ENCODE assay signal across 9 cellular contexts in genomic region chr2:170524828-170525565, GRCh38.
A peak's percentile ranks its signal among the peaks of the same experiment; 100 is the strongest.
DNase-seq lines count a peak whose midpoint lies in the region; ATAC-seq and TF ChIP-seq lines count a peak whose summit lies in the region.
"Had no signal": no experiment of that assay in that cellular context is flagged by ENCODE, and none has a peak within 500 bp of the region (broad histone marks: within the 10 kb centered on the region; RNA-seq: fewer than 3 reads in every experiment).

No MANE protein-coding gene starts in this region.

- peaks cover 17% of the 10 kb centered on the region for H3K4me1 Mint-ChIP-seq in brain
- H3K4me1 Mint-ChIP-seq in T-cell = no peaks in the 10 kb centered on the region
- H3K4me1 Mint-ChIP-seq in CD4-positive, alpha-beta T cell (ENCODE audit: low read depth) = no peaks in the 10 kb centered on the region

- H3K9ac ChIP-seq in stomach smooth muscle (ENCODE audit: low read length in 2 of 2) = no peak overlapping the region

- H3K27me3 ChIP-seq in stomach smooth muscle (ENCODE audit: control insufficient read depth in 1 of 2, insufficient read depth in 2 of 2, low read length in 2 of 2) (no peaks in the 10 kb centered on the region), aorta (ENCODE audit: control insufficient read depth in 1 of 2, insufficient read depth in 2 of 2, low read length in 1 of 2) (no peaks in the 10 kb centered on the region)
- no peaks in the 10 kb centered on the region for H3K27me3 ChIP-seq in CD4-positive, alpha-beta T cell (ENCODE audit: control insufficient read depth, insufficient read depth, low read length)

- DNase-seq in T-cell (no peak), aorta (no peak)
- no peak for DNase-seq in CD4-positive, alpha-beta T cell
- DNase-seq in effector CD4-positive, alpha-beta T cell = no peak

- TF ChIP-seq CTCF in brain (conservative IDR thresholded peaks at IDR 0.05) = no peak
- TF ChIP-seq CTCF in CD4-positive, alpha-beta T cell (IDR thresholded peaks at IDR 0.05) = no peak

- no peaks in the 10 kb centered on the region for H3K9me3 ChIP-seq in stomach smooth muscle (ENCODE audit: control insufficient read depth in 2 of 2, low read length in 2 of 2)
- H3K9me3 ChIP-seq in CD4-positive, alpha-beta T cell (ENCODE audit: control insufficient read depth, low read length) = no peaks in the 10 kb centered on the region
- H3K9me3 ChIP-seq in aorta (ENCODE audit: control insufficient read depth, low read length) = no peaks in the 10 kb centered on the region

- peaks cover 17% of the 10 kb centered on the region for H3K4me1 ChIP-seq in stomach smooth muscle (ENCODE audit: control insufficient read depth, insufficient read depth, low read length)
- H3K4me1 ChIP-seq in aorta (ENCODE audit: control insufficient read depth in 1 of 2, insufficient read depth in 2 of 2, low read length in 2 of 2) = peaks cover 3 to 12% of the 10 kb centered on the region in 2 donors

- H3K4me3 ChIP-seq in stomach smooth muscle (ENCODE audit: low read length in 2 of 2) = no peak overlapping the region
- no peak overlapping the region for H3K4me3 ChIP-seq in aorta (ENCODE audit: low read length in 2 of 2)

- H3K27ac Mint-ChIP-seq in brain (peak overlapping the region in 3 of 5 experiments; percentile 64 to 85 (median 78)), T-cell (no peak overlapping the region)
- no peak overlapping the region for H3K27ac Mint-ChIP-seq in CD4-positive, alpha-beta T cell
- H3K27ac Mint-ChIP-seq: T-helper 2 cell treated with Interferon-gamma antibody and Interleukin-4, amounts not matched to agents 5 μg/mL and 100 μg/mL, for 36 hours had no signal

- no peaks in the 10 kb centered on the region for H3K9me3 Mint-ChIP-seq in brain
- no peaks in the 10 kb centered on the region for H3K9me3 Mint-ChIP-seq in T-cell
- no peaks in the 10 kb centered on the region for H3K9me3 Mint-ChIP-seq in CD4-positive, alpha-beta T cell
- H3K9me3 Mint-ChIP-seq: T-helper 2 cell treated with Interferon-gamma antibody and Interleukin-4, amounts not matched to agents 5 μg/mL and 100 μg/mL, for 36 hours had no signal

- ATAC-seq in GM19395 (IDR thresholded peaks at IDR 0.05; ENCODE audit: unreplicated experiment) = peak; percentile 79
- peak; percentile 71 for ATAC-seq in HG02973 (IDR thresholded peaks at IDR 0.05; ENCODE audit: unreplicated experiment)
- no peak for ATAC-seq in T-cell (replicated peaks in 1 of 4)
- no peak for ATAC-seq in CD4-positive, alpha-beta T cell (ENCODE audit: poor library complexity)
- no peak for ATAC-seq in aorta (ENCODE audit: low FRiP score)

- H3K4me3 Mint-ChIP-seq in brain (no peak overlapping the region), T-cell (no peak overlapping the region)
- no peak overlapping the region for H3K4me3 Mint-ChIP-seq in CD4-positive, alpha-beta T cell
- H3K4me3 Mint-ChIP-seq: T-helper 2 cell treated with Interferon-gamma antibody and Interleukin-4, amounts not matched to agents 5 μg/mL and 100 μg/mL, for 36 hours had no signal

- POLR2A ChIA-PET in T-cell (lab: Charles Lee) = no interaction called here
- POLR2A ChIA-PET in CD4-positive, alpha-beta T cell (lab: Charles Lee) = no interaction called here

- CTCF ChIA-PET in T-cell (lab: Charles Lee) = no interaction called here
- CTCF ChIA-PET in CD4-positive, alpha-beta T cell (lab: Charles Lee) = no interaction called here

- 8 to 10% methylated on average over 2 of the region's 2 CpGs for WGBS in aorta, 2 donors

- H3K36me3 ChIP-seq in stomach smooth muscle (ENCODE audit: control insufficient read depth in 2 of 2, insufficient read depth in 2 of 2, low read length in 2 of 2) = no peaks in the 10 kb centered on the region
- H3K36me3 ChIP-seq in aorta (ENCODE audit: control insufficient read depth in 1 of 2, insufficient read depth in 2 of 2, low read length in 1 of 2) = no peaks in the 10 kb centered on the region

- H3K27ac ChIP-seq in stomach smooth muscle (ENCODE audit: low read length) (peak overlapping the region; percentile 20), aorta (ENCODE audit: low read depth in 1 of 2, low read length in 2 of 2) (no peak overlapping the region)
- no peak overlapping the region for H3K27ac ChIP-seq in CD4-positive, alpha-beta T cell (ENCODE audit: low read depth, low read length)

- intact Hi-C loops in CD4-positive, alpha-beta T cell (cut with DNase I, micrococcal nuclease) = no loop called here
- intact Hi-C loops in aorta (cut with DNase I) = no loop called here

- H3K27me3 Mint-ChIP-seq in brain = peaks cover 3% of the 10 kb centered on the region
- peaks cover 4 to 17% of the 10 kb centered on the region in 2 donors for H3K27me3 Mint-ChIP-seq in T-cell
- peaks cover 19% of the 10 kb centered on the region for H3K27me3 Mint-ChIP-seq in CD4-positive, alpha-beta T cell

- no peaks in the 10 kb centered on the region for H3K36me3 Mint-ChIP-seq in brain
- H3K36me3 Mint-ChIP-seq in T-cell = no peaks in the 10 kb centered on the region
- H3K36me3 Mint-ChIP-seq in CD4-positive, alpha-beta T cell (ENCODE audit: low read depth) = no peaks in the 10 kb centered on the region

Comparison
In these comparisons a context has a peak if more than half of its experiments do, and no peak if none do; other contexts are left out.
1. ATAC-seq: peak in GM19395 (single experiment) and HG02973 (single experiment); none in T-cell (0 of 4), CD4-positive, alpha-beta T cell (single experiment) and aorta (single experiment).
2. H3K27ac Mint-ChIP-seq: peak in brain (3 of 5); none in T-cell (0 of 2) and CD4-positive, alpha-beta T cell (single experiment).